Comparison of ENCODE assay signal across 8 cellular contexts in the genomic region with DNA sequence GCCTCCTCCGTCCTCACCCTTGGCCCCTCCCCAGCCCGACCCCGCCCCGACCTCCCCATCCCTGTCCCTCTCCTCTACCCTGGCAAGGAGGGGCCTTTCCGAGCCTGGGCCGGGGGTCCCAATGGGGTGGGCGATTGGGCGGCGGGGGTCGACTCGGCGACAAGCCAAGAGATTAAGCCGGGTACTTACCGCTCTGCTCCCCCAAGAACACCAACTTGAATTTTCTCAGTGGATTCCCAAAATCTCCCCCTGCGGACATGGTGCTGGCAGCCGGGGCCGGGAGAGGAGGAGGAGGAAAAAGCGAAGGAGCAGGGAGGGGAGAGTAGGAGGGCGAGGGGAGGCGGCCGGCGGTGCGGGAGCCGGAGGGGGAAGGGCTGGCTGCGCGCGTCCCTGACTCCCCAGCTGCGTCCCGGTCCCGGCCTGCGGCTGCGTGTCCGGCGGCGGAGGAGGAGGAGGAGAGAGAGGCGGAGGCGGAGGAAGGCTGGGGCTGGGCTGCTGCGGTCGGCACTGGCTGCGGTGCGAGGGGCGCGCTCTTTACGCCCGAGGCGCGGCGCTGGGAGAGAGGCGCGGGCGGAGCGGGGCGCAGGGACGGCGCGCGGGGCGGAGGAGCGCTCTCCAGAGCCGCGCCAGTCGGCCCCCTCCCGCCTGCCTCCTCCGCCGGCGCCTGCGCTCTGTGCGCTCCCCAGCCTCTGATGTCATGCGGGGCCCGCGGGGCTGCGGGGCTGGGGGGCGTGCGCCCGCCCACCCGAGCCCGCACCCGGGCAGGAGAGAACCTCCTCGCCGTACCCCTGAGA. TPM values are rescaled to one million over a fixed set of nuclear protein-coding genes. Genes with fewer than 3 reads are reported as not detected.
DNase-seq lines count a peak whose midpoint lies in the region; ATAC-seq and TF ChIP-seq lines count a peak whose summit lies in the region.

TSS of gene RAB6B (minus strand) at position 675 of the 794 bp plus-strand sequence. CDS start at position 259, 416 bp downstream.

- H3K9me3 Mint-ChIP-seq in T-helper 2 cell treated with Interferon-gamma antibody and Interleukin-4, amounts not matched to agents 5 μg/mL and 100 μg/mL, for 36 hours: no peaks in the 10 kb centered on the region

- intact Hi-C loops in tibial artery (cut with DNase I; ENCODE audit: low total_unique reads): no loop called here

- DNase-seq in EL (peak; percentile 47), HUDEP-2 (lab: John Stamatoyannopoulos, UW; ENCODE audit: unreplicated experiment in 76 of 76) (peak in 59 of 76 experiments; percentile 7 to 72 (median 44)), mesenteric fat pad (ENCODE audit: low spot score) (no peak), tibial artery (no peak)
- DNase-seq in T-helper 2 cell treated with Interferon-gamma antibody and Interleukin-4, amounts not matched to agents 5 μg/mL and 100 μg/mL, for 36 hours (ENCODE audit: low spot score): peak; percentile 20

- H3K27ac Mint-ChIP-seq in T-helper 2 cell treated with Interferon-gamma antibody and Interleukin-4, amounts not matched to agents 5 μg/mL and 100 μg/mL, for 36 hours: no peak within 1 kb of the TSS

- no peaks in the 10 kb centered on the region for H3K36me3 ChIP-seq in esophagus (ENCODE audit: control insufficient read depth in 2 of 2, insufficient read depth in 2 of 2, low read length in 1 of 2)
- no peaks in the 10 kb centered on the region for H3K36me3 ChIP-seq in tibial artery

- no peaks in the 10 kb centered on the region for H3K36me3 Mint-ChIP-seq in T-helper 2 cell treated with Interferon-gamma antibody and Interleukin-4, amounts not matched to agents 5 μg/mL and 100 μg/mL, for 36 hours (ENCODE audit: low read depth)

- WGBS in esophagus, 2 donors: 0 to 1% methylated on average over 68 to 80 of the region's 80 CpGs

- TF ChIP-seq CTCF in tibial artery (IDR thresholded peaks at IDR 0.05): no peak

- H3K27me3 ChIP-seq in esophagus (ENCODE audit: control insufficient read depth in 1 of 2, insufficient read depth in 2 of 2, low read length in 2 of 2) (no peaks in the 10 kb centered on the region), tibial artery (no peaks in the 10 kb centered on the region)

- H3K27me3 Mint-ChIP-seq in T-helper 2 cell treated with Interferon-gamma antibody and Interleukin-4, amounts not matched to agents 5 μg/mL and 100 μg/mL, for 36 hours (ENCODE audit: low read depth): peaks cover 37% of the 10 kb centered on the region

- H3K4me3 ChIP-seq in esophagus (ENCODE audit: low read depth in 1 of 2, low read length in 2 of 2): peak within 1 kb of the TSS; percentile 68 to 69
- peak within 1 kb of the TSS; percentile 70 to 87 for H3K4me3 ChIP-seq in tibial artery

- H3K4me1 Mint-ChIP-seq in T-helper 2 cell treated with Interferon-gamma antibody and Interleukin-4, amounts not matched to agents 5 μg/mL and 100 μg/mL, for 36 hours (ENCODE audit: low read depth): no peaks in the 10 kb centered on the region

- H3K4me1 ChIP-seq in esophagus (ENCODE audit: control insufficient read depth in 2 of 2, insufficient read depth in 2 of 2, low read length in 1 of 2) (peaks cover 4 to 6% of the 10 kb centered on the region in 2 donors), tibial artery (peaks cover 0 to 24% (median 18%) of the 10 kb centered on the region in 4 donors)

- peak within 1 kb of the TSS; percentile 78 for H3K4me3 Mint-ChIP-seq in T-helper 2 cell treated with Interferon-gamma antibody and Interleukin-4, amounts not matched to agents 5 μg/mL and 100 μg/mL, for 36 hours

- no peaks in the 10 kb centered on the region for H3K9me3 ChIP-seq in esophagus (ENCODE audit: control insufficient read depth in 2 of 2, insufficient read depth in 1 of 2, low read depth in 1 of 2, low read length in 1 of 2)
- H3K9me3 ChIP-seq in tibial artery: no peaks in the 10 kb centered on the region

- H3K27ac ChIP-seq in esophagus (ENCODE audit: low read depth in 2 of 2, low read length in 1 of 2) (no peak within 1 kb of the TSS), tibial artery (peak within 1 kb of the TSS; percentile 23 to 34)

- ATAC-seq in GM18858 (IDR thresholded peaks at IDR 0.05; ENCODE audit: unreplicated experiment) (no peak), HG03354 (IDR thresholded peaks at IDR 0.05; ENCODE audit: poor library complexity, severe bottlenecking, unreplicated experiment) (no peak)

RNA-seq across cellular contexts. Expression of gene RAB6B, which starts in this region (rescaled TPM):
- 1 to 10 TPM in 1 of 2 donors, under 1 TPM in 1; 0.57 to 1.3 TPM for polyA plus RNA-seq in esophagus
- total RNA-seq in mesenteric fat pad: 64.8 TPM

Comparison
In these comparisons a context has a peak if more than half of its experiments do, and no peak if none do; other contexts are left out.
1. DNase-seq: peak in EL (single experiment), HUDEP-2 (59 of 76) and T-helper 2 cell treated with Interferon-gamma antibody and Interleukin-4, amounts not matched to agents 5 μg/mL and 100 μg/mL, for 36 hours (single experiment); none in mesenteric fat pad (single experiment) and tibial artery (0 of 2).
2. H3K27ac ChIP-seq: peak in tibial artery (2 of 2); none in esophagus (0 of 2).